Comparison of ENCODE assay signal across 14 cellular contexts in genomic region chr2:223725986-223726970, GRCh38.
DNase-seq lines count a peak whose midpoint lies in the region; ATAC-seq, FAIRE-seq and TF ChIP-seq lines count a peak whose summit lies in the region.
"Had no signal": no experiment of that assay in that cellular context is flagged by ENCODE, and none has a peak within 500 bp of the region (broad histone marks: within the 10 kb centered on the region; RNA-seq: fewer than 3 reads in every experiment).

No MANE protein-coding gene starts in this region.

- in situ Hi-C loops in HepG2 (cut with HindIII; ENCODE audit: extremely low pct_ligation_motif_present, low pct_unique_long_range_greater_than_20kb), result no loop called here

- no peak overlapping the region for H2AFZ ChIP-seq in HepG2 (ENCODE audit: low read length)
- no peak overlapping the region for H2AFZ ChIP-seq in Karpas-422 (ENCODE audit: low read length)

- H3K9me2 ChIP-seq in Karpas-422 (replicated peaks; ENCODE audit: insufficient read depth, low read length), result no peaks in the 10 kb centered on the region

- H3K9ac ChIP-seq in HepG2 (ENCODE audit: insufficient read depth, low read depth, low read length) (no peak overlapping the region), Karpas-422 (ENCODE audit: low read length) (no peak overlapping the region)
- H3K9ac ChIP-seq: KMS-11 had no signal

- BruUV-seq in HepG2 (replicated peaks; lab: Mats Ljungman, UMichigan), result no TSS peak

- H4K20me1 ChIP-seq in HepG2 (ENCODE audit: insufficient read depth, low read length), result no peaks in the 10 kb centered on the region
- H4K20me1 ChIP-seq in Karpas-422 (ENCODE audit: insufficient read depth, low read depth, low read length), result no peaks in the 10 kb centered on the region

- intact Hi-C loops in HepG2 (cut with micrococcal nuclease; ENCODE audit: unreplicated experiment) (loop anchor here (5.0 kb wide), 1 partner anchor 39 kb away; no protein-coding TSS in a partner anchor), right lobe of liver (cut with DNase I) (no loop called here)

- H3K4me1 ChIP-seq in HepG2 (ENCODE audit: insufficient read depth, low read length) (peaks cover 35% of the 10 kb centered on the region), right lobe of liver (no peaks in the 10 kb centered on the region), ectodermal cell (ENCODE audit: control insufficient read depth, insufficient read depth, low read length) (no peaks in the 10 kb centered on the region), Karpas-422 (ENCODE audit: low read length) (no peaks in the 10 kb centered on the region)

- TF ChIP-seq EP300 in HepG2 (IDR thresholded peaks at IDR 0.05; ENCODE audit: low read depth in 2 of 2, low read length in 2 of 2) (no peak), HepG2 (CRISPR knock-in tag; IDR thresholded peaks at IDR 0.05; ENCODE audit: borderline replicate concordance) (no peak)

- no peaks in the 10 kb centered on the region for H3K27me3 Mint-ChIP-seq in neural crest cell (ENCODE audit: low read depth)

- H3K4me3 ChIP-seq in HepG2 (replicated peaks in 1 of 3; ENCODE audit: insufficient read depth in 1 of 3, low read depth in 2 of 3, low read length in 3 of 3), result no peak overlapping the region
- no peak overlapping the region for H3K4me3 ChIP-seq in right lobe of liver
- H3K4me3 ChIP-seq in ectodermal cell (ENCODE audit: insufficient read depth, low read depth, low read length), result no peak overlapping the region
- H3K4me3 ChIP-seq in Karpas-422 (ENCODE audit: low read length), result no peak overlapping the region

- H3K79me2 ChIP-seq in HepG2 (ENCODE audit: insufficient read depth, low read length), result no peaks in the 10 kb centered on the region
- no peaks in the 10 kb centered on the region for H3K79me2 ChIP-seq in Karpas-422 (ENCODE audit: low read length)

- peak overlapping the region; percentile 99 for H3K27ac Mint-ChIP-seq in neural crest cell (ENCODE audit: unreplicated experiment)

- peak overlapping the region; percentile 97 for H3K4me3 Mint-ChIP-seq in neural crest cell

- no peak overlapping the region for H3K4me2 ChIP-seq in HepG2 (ENCODE audit: low read depth, low read length)
- no peak overlapping the region for H3K4me2 ChIP-seq in Karpas-422 (ENCODE audit: low read depth, low read length, poor library complexity, severe bottlenecking)
- H3K4me2 ChIP-seq: KMS-11 had no signal

- 61% methylated on average over 8 of the region's 8 CpGs for WGBS in HepG2 (ENCODE audit: low lambda C conversion rate)
- WGBS in right lobe of liver (ENCODE audit: insufficient coverage, low coverage, low lambda C conversion rate, missing lambda C conversion rate), result 76% methylated on average over 8 of the region's 8 CpGs
- 68 to 70% methylated on average over 8 of the region's 8 CpGs for WGBS in ectodermal cell, 2 experiments

- ATAC-seq in HepG2 (no peak), right lobe of liver (no peak), HG02870 (IDR thresholded peaks at IDR 0.05; ENCODE audit: unreplicated experiment) (no peak)

- H3K9me3 ChIP-seq in HepG2 (ENCODE audit: low read length) (no peaks in the 10 kb centered on the region), right lobe of liver (no peaks in the 10 kb centered on the region), ectodermal cell (ENCODE audit: control insufficient read depth, low read length) (no peaks in the 10 kb centered on the region), Karpas-422 (ENCODE audit: low read length) (no peaks in the 10 kb centered on the region)

- H3K9me3 Mint-ChIP-seq in neural crest cell, result no peaks in the 10 kb centered on the region

- peaks cover 70% of the 10 kb centered on the region for H3K4me1 Mint-ChIP-seq in neural crest cell

- H3K27ac ChIP-seq in HepG2 (ENCODE audit: extremely low read length, insufficient read depth, low read length) (no peak overlapping the region), right lobe of liver (no peak overlapping the region), ectodermal cell (ENCODE audit: insufficient read depth, low read depth, low read length, poor library complexity, severe bottlenecking) (peak overlapping the region; percentile 45), Karpas-422 (ENCODE audit: low read length) (no peak overlapping the region)
- H3K27ac ChIP-seq: KMS-11, VCaP had no signal

- TF ChIP-seq POLR2A in HepG2 (IDR thresholded peaks at IDR 0.05; ENCODE audit: insufficient read depth in 1 of 2, low read depth in 2 of 2, low read length in 2 of 2), result no peak
- TF ChIP-seq POLR2A in right lobe of liver (IDR thresholded peaks at IDR 0.05), result no peak

- H3K27me3 ChIP-seq in HepG2 (ENCODE audit: control insufficient read depth in 1 of 2, insufficient read depth in 2 of 2, low read length in 2 of 2) (no peaks in the 10 kb centered on the region), right lobe of liver (no peaks in the 10 kb centered on the region), ectodermal cell (ENCODE audit: control insufficient read depth, insufficient read depth, low read length, poor library complexity, severe bottlenecking) (no peaks in the 10 kb centered on the region), Karpas-422 (ENCODE audit: low read length) (no peaks in the 10 kb centered on the region)

- FAIRE-seq in HepG2 (lab: Jason Lieb, UNC) (no peak), HTR-8/SVneo (lab: Jason Lieb, UNC) (no peak)
- FAIRE-seq: bronchial epithelial cell, small intestine had no signal

- DNase-seq in HepG2 (ENCODE audit: low spot score) (peak; percentile 37), right lobe of liver (no peak), neural crest cell (ENCODE audit: low read depth, low spot score) (no peak), HTR-8/SVneo (ENCODE audit: insufficient read length, low spot score) (no peak), Karpas-422 (no peak), NCI-H2171 treated with DMSO at 0.1 percent for 48 hours (lab: John Stamatoyannopoulos, UW) (no peak)
- DNase-seq: activated T-cell treated with anti-CD3 and anti-CD28 coated beads, Interleukin-2, amount 50 U/mL, for 1 hour; stimulated activated CD8-positive, alpha-beta memory T cell treated with anti-CD3 and anti-CD28 coated beads, Interleukin-4, amount 100 ng/mL, for 48 hours had no signal

- POLR2A ChIA-PET in HepG2 (lab: Yijun Ruan, JAX), result interaction anchor here (1.4 kb wide), 1 partner anchor 34 kb away, joined by 4 read pairs; no protein-coding TSS in a partner anchor

- no peaks in the 10 kb centered on the region for H3K36me3 ChIP-seq in HepG2 (replicated peaks in 1 of 2; ENCODE audit: control insufficient read depth in 1 of 2, insufficient read depth in 2 of 2, low read length in 2 of 2)
- H3K36me3 ChIP-seq in right lobe of liver, result no peaks in the 10 kb centered on the region
- no peaks in the 10 kb centered on the region for H3K36me3 ChIP-seq in ectodermal cell (ENCODE audit: control insufficient read depth, insufficient read depth, low read length)
- no peaks in the 10 kb centered on the region for H3K36me3 ChIP-seq in Karpas-422 (ENCODE audit: insufficient read depth, low read length)

- peaks cover 6% of the 10 kb centered on the region for H3K36me3 Mint-ChIP-seq in neural crest cell (ENCODE audit: low read depth)

- CTCF ChIA-PET in HepG2 (lab: Yijun Ruan, JAX; ENCODE audit: low intra/inter-chr PET ratio, low total read pairs), result interaction anchor here (1.3 kb wide), 1 partner anchor 72 kb away, joined by 6 read pairs; no protein-coding TSS in a partner anchor

- TF ChIP-seq CTCF in HepG2 (CRISPR knock-in tag; IDR thresholded peaks at IDR 0.05), result no peak
- no peak for TF ChIP-seq CTCF in right lobe of liver (IDR thresholded peaks at IDR 0.05)
- no peak for TF ChIP-seq CTCF in neural crest cell (conservative IDR thresholded peaks at IDR 0.05)

- no peak for TF ChIP-seq RAD21 in HepG2 (CRISPR knock-in tag; IDR thresholded peaks at IDR 0.05)

TF ChIP-seq in HepG2, 621 proteins besides CTCF, POLR2A, EP300 and RAD21 (continues in another document):
- TF ChIP-seq PCBP2 (optimal IDR thresholded peaks at IDR 0.05; ENCODE audit: low read depth, low read length, poor library complexity, severe bottlenecking), result peak; percentile 63
- no peak for TF ChIP-seq ZBTB33 (CRISPR knock-in tag; IDR thresholded peaks at IDR 0.05)
- TF ChIP-seq ZNF451 (CRISPR knock-in tag; IDR thresholded peaks at IDR 0.05), result no peak
- no peak for TF ChIP-seq ZNF12 (CRISPR knock-in tag; IDR thresholded peaks at IDR 0.05)
- no peak for TF ChIP-seq PLSCR1 (CRISPR knock-in tag; IDR thresholded peaks at IDR 0.05; ENCODE audit: borderline replicate concordance)
- no peak for TF ChIP-seq HNF4G (IDR thresholded peaks at IDR 0.05; ENCODE audit: borderline replicate concordance, low read depth, low read length)
- no peak for TF ChIP-seq HNF4G (CRISPR knock-in tag; IDR thresholded peaks at IDR 0.05; ENCODE audit: borderline replicate concordance, low read depth)
- TF ChIP-seq ZSCAN31 (CRISPR knock-in tag; IDR thresholded peaks at IDR 0.05; ENCODE audit: low read depth), result no peak
